ENCODE assay signal across 30 cellular contexts in the genomic region with DNA sequence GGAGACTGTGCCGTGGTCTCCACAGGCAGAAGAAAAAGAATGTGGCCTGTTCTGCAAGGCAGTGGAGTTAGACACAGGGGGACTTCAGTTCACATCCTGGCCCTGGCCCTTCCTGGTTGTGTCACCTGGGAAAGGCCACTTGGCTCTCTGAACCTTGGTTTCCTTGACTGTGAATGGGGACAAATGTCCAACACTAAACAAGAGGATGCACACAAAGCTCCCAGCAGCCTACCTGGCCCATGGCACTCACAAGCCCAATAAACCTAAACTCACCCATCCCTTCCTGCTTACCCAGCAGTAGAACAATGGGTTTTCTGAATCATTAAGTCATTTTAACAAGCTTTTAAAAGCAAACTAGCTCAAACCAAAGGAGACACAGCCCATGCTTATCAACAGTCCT.
"Had no signal": no experiment of that assay in that cellular context is flagged by ENCODE, and none has a peak within 500 bp of the region (broad histone marks: within the 10 kb centered on the region; RNA-seq: fewer than 3 reads in every experiment).

No MANE protein-coding gene starts in this region.

- H3K4me1 Mint-ChIP-seq: activated CD4-positive, alpha-beta memory T cell treated with anti-CD3 and anti-CD28 coated beads, Interleukin-2, amount 10 ng/mL, durations not matched to agents 7 days and 5 days; activated CD4-positive, alpha-beta T cell treated with anti-CD3 and anti-CD28 coated beads, Interleukin-2, amount 10 ng/mL, durations not matched to agents 7 days and 5 days; activated T-helper 17 cell treated with anti-CD3 and anti-CD28 coated beads, Interleukin-2, amount 50 U/mL, for 72 hours; naive thymus-derived CD4-positive, alpha-beta T cell; stimulated activated memory B cell treated with anti-CD40 and anti-IgM and Interleukin-4, amounts not matched to agents 10 μg/mL and 1 μg/mL and 100 μg/mL, for 72 hours; stimulated activated naive CD8-positive, alpha-beta T cell treated with anti-CD3 and anti-CD28 coated beads, Interleukin-15, amount 100 ng/mL, for 72 hours had no signal

- DNase-seq: activated CD4-positive, alpha-beta memory T cell treated with anti-CD3 and anti-CD28 coated beads, Interleukin-2, amount 10 ng/mL, durations not matched to agents 7 days and 5 days; activated CD4-positive, alpha-beta T cell treated with anti-CD3 and anti-CD28 coated beads for 1 hour; activated CD4-positive, alpha-beta T cell treated with anti-CD3 and anti-CD28 coated beads, Interleukin-2, amount 10 ng/mL, durations not matched to agents 7 days and 5 days; activated CD8-positive, alpha-beta memory T cell treated with anti-CD3 and anti-CD28 coated beads, Interleukin-2, amount 50 U/mL, for 48 hours; activated gamma-delta T cell treated with Interleukin-2 at 50 U/mL for 16 hours; activated naive CD4-positive, alpha-beta T cell treated with anti-CD3 and anti-CD28 coated beads, Interleukin-2, amount 50 U/mL, for 16 hours; activated T-cell treated with anti-CD3 and anti-CD28 coated beads, Interleukin-2, amount 50 U/mL, for 4 hours; amniotic stem cell; brain microvascular endothelial cell; caudate nucleus; endodermal cell; foreskin keratinocyte; heart right ventricle; left ventricle myocardium superior; naive thymus-derived CD4-positive, alpha-beta T cell; occipital lobe; psoas muscle; stimulated activated CD4-positive, alpha-beta T cell treated with anti-CD3 and anti-CD28 coated beads, Interleukin-1b, Interleukin-23, amount 100 ng/mL, for 48 hours; stimulated activated CD4-positive, alpha-beta T cell treated with anti-CD3 and anti-CD28 coated beads, Interleukin-4, amount 100 ng/mL, for 4 hours; stimulated activated CD8-positive, alpha-beta memory T cell treated with anti-CD3 and anti-CD28 coated beads, Interleukin-4, amount 100 ng/mL, for 48 hours; stimulated activated naive CD8-positive, alpha-beta T cell treated with anti-CD3 and anti-CD28 coated beads, Interleukin-15, amount 100 ng/mL, for 72 hours; substantia nigra; T-helper 17 cell; T1000 had no signal

- H3K4me3 Mint-ChIP-seq: activated CD4-positive, alpha-beta memory T cell treated with anti-CD3 and anti-CD28 coated beads, Interleukin-2, amount 10 ng/mL, durations not matched to agents 7 days and 5 days; activated CD4-positive, alpha-beta T cell treated with anti-CD3 and anti-CD28 coated beads, Interleukin-2, amount 10 ng/mL, durations not matched to agents 7 days and 5 days; activated T-cell treated with anti-CD3 and anti-CD28 coated beads, Interleukin-2, amount 50 U/mL, for 4 hours; activated T-helper 17 cell treated with anti-CD3 and anti-CD28 coated beads, Interleukin-2, amount 50 U/mL, for 72 hours; endodermal cell; naive thymus-derived CD4-positive, alpha-beta T cell; stimulated activated memory B cell treated with anti-CD40 and anti-IgM and Interleukin-4, amounts not matched to agents 10 μg/mL and 1 μg/mL and 100 μg/mL, for 72 hours; stimulated activated naive CD8-positive, alpha-beta T cell treated with anti-CD3 and anti-CD28 coated beads, Interleukin-15, amount 100 ng/mL, for 72 hours; T-helper 17 cell; WTC11 had no signal

- H3K27me3 Mint-ChIP-seq: activated CD4-positive, alpha-beta T cell treated with anti-CD3 and anti-CD28 coated beads, Interleukin-2, amount 10 ng/mL, durations not matched to agents 7 days and 5 days; activated T-helper 17 cell treated with anti-CD3 and anti-CD28 coated beads, Interleukin-2, amount 50 U/mL, for 72 hours; naive thymus-derived CD4-positive, alpha-beta T cell; stimulated activated memory B cell treated with anti-CD40 and anti-IgM and Interleukin-4, amounts not matched to agents 10 μg/mL and 1 μg/mL and 100 μg/mL, for 72 hours; stimulated activated naive CD8-positive, alpha-beta T cell treated with anti-CD3 and anti-CD28 coated beads, Interleukin-15, amount 100 ng/mL, for 72 hours; T-helper 17 cell had no signal

- H3K4me1 ChIP-seq: foreskin keratinocyte had no signal

- H3K4me2 ChIP-seq: smooth muscle cell had no signal

- H3K36me3 Mint-ChIP-seq: stimulated activated memory B cell treated with anti-CD40 and anti-IgM and Interleukin-4, amounts not matched to agents 10 μg/mL and 1 μg/mL and 100 μg/mL, for 72 hours had no signal

- H3K27ac ChIP-seq: brain microvascular endothelial cell, esophagus muscularis mucosa, foreskin keratinocyte, parathyroid adenoma, psoas muscle had no signal

- H3K9ac ChIP-seq: parathyroid adenoma had no signal

- H3K4me3 ChIP-seq: esophagus muscularis mucosa, heart right ventricle, psoas muscle, smooth muscle cell had no signal

- H3K27ac Mint-ChIP-seq: activated CD4-positive, alpha-beta memory T cell treated with anti-CD3 and anti-CD28 coated beads, Interleukin-2, amount 10 ng/mL, durations not matched to agents 7 days and 5 days; activated CD4-positive, alpha-beta T cell treated with anti-CD3 and anti-CD28 coated beads, Interleukin-2, amount 10 ng/mL, durations not matched to agents 7 days and 5 days; activated T-helper 17 cell treated with anti-CD3 and anti-CD28 coated beads, Interleukin-2, amount 50 U/mL, for 72 hours; endodermal cell; naive thymus-derived CD4-positive, alpha-beta T cell; stimulated activated memory B cell treated with anti-CD40 and anti-IgM and Interleukin-4, amounts not matched to agents 10 μg/mL and 1 μg/mL and 100 μg/mL, for 72 hours; T-helper 17 cell; WTC11 had no signal

- H3K27me3 ChIP-seq: brain microvascular endothelial cell, esophagus muscularis mucosa, foreskin keratinocyte, heart right ventricle had no signal

- H2AFZ ChIP-seq: parathyroid adenoma had no signal

- ATAC-seq: activated T-cell treated with anti-CD3 and anti-CD28 coated beads, Interleukin-2, amount 50 U/mL, for 4 hours; activated T-helper 17 cell treated with anti-CD3 and anti-CD28 coated beads, Interleukin-2, amount 50 U/mL, for 72 hours; foreskin keratinocyte; heart right ventricle; naive thymus-derived CD4-positive, alpha-beta T cell; psoas muscle; stimulated activated memory B cell treated with anti-CD40 and anti-IgM and Interleukin-4, amounts not matched to agents 10 μg/mL and 1 μg/mL and 100 μg/mL, for 72 hours; stimulated activated naive CD8-positive, alpha-beta T cell treated with anti-CD3 and anti-CD28 coated beads, Interleukin-15, amount 100 ng/mL, for 72 hours; T-helper 17 cell; WTC11 had no signal

- H3K9me3 Mint-ChIP-seq: activated CD4-positive, alpha-beta memory T cell treated with anti-CD3 and anti-CD28 coated beads, Interleukin-2, amount 10 ng/mL, durations not matched to agents 7 days and 5 days; activated CD4-positive, alpha-beta T cell treated with anti-CD3 and anti-CD28 coated beads, Interleukin-2, amount 10 ng/mL, durations not matched to agents 7 days and 5 days; activated T-cell treated with anti-CD3 and anti-CD28 coated beads, Interleukin-2, amount 50 U/mL, for 4 hours; endodermal cell; naive thymus-derived CD4-positive, alpha-beta T cell; stimulated activated memory B cell treated with anti-CD40 and anti-IgM and Interleukin-4, amounts not matched to agents 10 μg/mL and 1 μg/mL and 100 μg/mL, for 72 hours; stimulated activated naive CD8-positive, alpha-beta T cell treated with anti-CD3 and anti-CD28 coated beads, Interleukin-15, amount 100 ng/mL, for 72 hours had no signal

- H3K36me3 ChIP-seq: brain microvascular endothelial cell, esophagus muscularis mucosa, heart right ventricle had no signal

- H3K9me3 ChIP-seq: esophagus muscularis mucosa, heart right ventricle, psoas muscle had no signal
